8 cellular contexts compared by ENCODE assay signal in the genomic region with DNA sequence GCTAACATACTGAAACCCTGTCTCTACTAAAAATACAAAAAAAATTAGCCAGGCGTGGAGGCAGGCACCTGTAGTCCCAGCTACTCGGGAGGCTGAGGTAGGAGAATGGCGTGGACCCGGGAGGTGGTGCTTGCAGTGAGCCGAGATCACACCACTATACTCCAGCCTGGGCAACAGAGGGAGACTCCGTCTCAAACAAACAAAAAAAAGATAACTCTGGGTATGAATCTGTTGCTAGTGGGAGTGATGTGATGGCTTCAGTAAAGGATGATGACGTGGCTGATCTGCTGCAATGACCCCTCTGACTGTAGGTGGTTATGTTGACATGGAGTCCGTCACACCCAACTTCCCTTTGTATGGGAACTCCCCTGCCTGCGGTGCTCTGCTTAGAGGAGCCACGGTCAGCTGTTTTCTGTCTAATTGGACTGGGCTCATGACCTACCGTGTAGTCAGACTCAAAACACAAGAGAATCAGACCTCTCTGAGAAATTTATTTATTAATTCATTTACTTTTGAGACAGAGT. TPM values are rescaled to one million over a fixed set of nuclear protein-coding genes. Genes with fewer than 3 reads are reported as not detected.
DNase-seq lines count a peak whose midpoint lies in the region; ATAC-seq and TF ChIP-seq lines count a peak whose summit lies in the region.

No MANE protein-coding gene starts in this region.

- H3K4me1 Mint-ChIP-seq in CD4-positive, CD25-positive, alpha-beta regulatory T cell = peaks cover 0 to 4% (median 0%) of the 10 kb centered on the region in 4 donors
- no peaks in the 10 kb centered on the region for H3K4me1 Mint-ChIP-seq in immature natural killer cell

- no peak overlapping the region for H3K27ac Mint-ChIP-seq in CD4-positive, CD25-positive, alpha-beta regulatory T cell
- no peak overlapping the region for H3K27ac Mint-ChIP-seq in immature natural killer cell

- no peaks in the 10 kb centered on the region for H3K36me3 ChIP-seq in CD4-positive, CD25-positive, alpha-beta regulatory T cell (ENCODE audit: control insufficient read depth, insufficient read depth, low read length)
- H3K36me3 ChIP-seq in H7 (replicated peaks; ENCODE audit: control insufficient read depth, insufficient read depth, low read length) (no peaks in the 10 kb centered on the region), tibial nerve (no peaks in the 10 kb centered on the region)

- no peak for TF ChIP-seq EP300 in tibial nerve (IDR thresholded peaks at IDR 0.05)

- 82 to 86% methylated on average over 11 of the region's 11 CpGs for WGBS in tibial nerve, 2 donors

- no peak overlapping the region for H3K4me3 Mint-ChIP-seq in CD4-positive, CD25-positive, alpha-beta regulatory T cell
- no peak overlapping the region for H3K4me3 Mint-ChIP-seq in immature natural killer cell

- no peak for TF ChIP-seq CTCF in tibial nerve (IDR thresholded peaks at IDR 0.05)

- H3K36me3 Mint-ChIP-seq in CD4-positive, CD25-positive, alpha-beta regulatory T cell = no peaks in the 10 kb centered on the region
- H3K36me3 Mint-ChIP-seq in immature natural killer cell = no peaks in the 10 kb centered on the region

- no peaks in the 10 kb centered on the region for H3K27me3 ChIP-seq in CD4-positive, CD25-positive, alpha-beta regulatory T cell (ENCODE audit: control insufficient read depth, insufficient read depth, low read length)
- no peaks in the 10 kb centered on the region for H3K27me3 ChIP-seq in H7 (ENCODE audit: control insufficient read depth, insufficient read depth, low read length)
- no peaks in the 10 kb centered on the region for H3K27me3 ChIP-seq in tibial nerve

- no peak overlapping the region for H3K27ac ChIP-seq in CD4-positive, CD25-positive, alpha-beta regulatory T cell (ENCODE audit: insufficient read depth, low read length, poor library complexity, severe bottlenecking)
- no peak overlapping the region for H3K27ac ChIP-seq in tibial nerve

- H3K4me1 ChIP-seq in CD4-positive, CD25-positive, alpha-beta regulatory T cell (ENCODE audit: control insufficient read depth, insufficient read depth, low read length, poor library complexity, severe bottlenecking) = no peaks in the 10 kb centered on the region
- H3K4me1 ChIP-seq in tibial nerve = peaks cover 0 to 4% (median 0%) of the 10 kb centered on the region in 4 donors

- no peaks in the 10 kb centered on the region for H3K9me3 Mint-ChIP-seq in CD4-positive, CD25-positive, alpha-beta regulatory T cell
- H3K9me3 Mint-ChIP-seq in immature natural killer cell = no peaks in the 10 kb centered on the region

- ATAC-seq in CD4-positive, CD25-positive, alpha-beta regulatory T cell (ENCODE audit: low read depth in 2 of 2) = peak; percentile 56 to 66
- ATAC-seq in GM19438 (IDR thresholded peaks at IDR 0.05; ENCODE audit: low read depth, unreplicated experiment) (peak; percentile 58), HG03432 (IDR thresholded peaks at IDR 0.05; ENCODE audit: unreplicated experiment) (peak; percentile 92)

- H3K4me3 ChIP-seq in CD4-positive, CD25-positive, alpha-beta regulatory T cell (ENCODE audit: low read depth, low read length) = no peak overlapping the region
- H3K4me3 ChIP-seq in H7 (ENCODE audit: insufficient read depth, low read depth, low read length) (no peak overlapping the region), tibial nerve (no peak overlapping the region)

- DNase-seq in CD4-positive, CD25-positive, alpha-beta regulatory T cell = peak in 1 of 3 donors; percentile 13
- DNase-seq in dermis microvascular lymphatic vessel endothelial cell (ENCODE audit: low read depth in 2 of 2) (peak; percentile 29 to 43), H7 (no peak), immature natural killer cell (no peak), tibial nerve (ENCODE audit: low spot score in 2 of 2) (no peak)
- DNase-seq in stimulated activated CD4-positive, alpha-beta T cell treated with anti-CD3 and anti-CD28 coated beads, Interleukin-2, amount 100 ng/mL, for 24 hours = no peak

- peaks cover 6% of the 10 kb centered on the region for H3K27me3 Mint-ChIP-seq in CD4-positive, CD25-positive, alpha-beta regulatory T cell
- H3K27me3 Mint-ChIP-seq in immature natural killer cell (ENCODE audit: low read depth in 3 of 3) = peaks cover 3 to 6% (median 3%) of the 10 kb centered on the region in 3 donors

- H3K9me3 ChIP-seq in CD4-positive, CD25-positive, alpha-beta regulatory T cell (ENCODE audit: control insufficient read depth in 2 of 2, low read length in 2 of 2) = no peaks in the 10 kb centered on the region
- H3K9me3 ChIP-seq in tibial nerve = no peaks in the 10 kb centered on the region

- TF ChIP-seq POLR2A in tibial nerve (IDR thresholded peaks at IDR 0.05) = no peak

RNA-seq across cellular contexts. Expression of gene MED13L, which starts 59.1 kb away (rescaled TPM):
- 179 TPM for total RNA-seq in CD4-positive, CD25-positive, alpha-beta regulatory T cell
- polyA plus RNA-seq in CD4-positive, CD25-positive, alpha-beta regulatory T cell = 1 to 10 TPM; 4.5 to 7.4 (median 5.9) TPM
- 38.1 and 54.1 TPM in 2 replicates for total RNA-seq in dermis microvascular lymphatic vessel endothelial cell
- 39.7 and 49.3 TPM in 2 replicates for total RNA-seq in H7 (2014; rRNA removed; shearing (Covaris generic))
- 10 to 100 TPM in 1 of 3 donors, 1 to 10 TPM in 2; 2.3 to 10.3 (median 4.9) TPM for polyA plus RNA-seq in immature natural killer cell
- total RNA-seq in tibial nerve = 100 to 1,000 TPM; 138 to 234 (median 218) TPM

Comparison
In these comparisons a context has a peak if more than half of its experiments do, and no peak if none do; other contexts are left out.
1. DNase-seq: peak in dermis microvascular lymphatic vessel endothelial cell (2 of 2); none in H7 (single experiment), immature natural killer cell (0 of 3), tibial nerve (0 of 2) and stimulated activated CD4-positive, alpha-beta T cell treated with anti-CD3 and anti-CD28 coated beads, Interleukin-2, amount 100 ng/mL, for 24 hours (0 of 2).
2. Peak in every context shown above with its lines, with median percentiles within 50 percentile points of each other: ATAC-seq.